In the genomic region with DNA sequence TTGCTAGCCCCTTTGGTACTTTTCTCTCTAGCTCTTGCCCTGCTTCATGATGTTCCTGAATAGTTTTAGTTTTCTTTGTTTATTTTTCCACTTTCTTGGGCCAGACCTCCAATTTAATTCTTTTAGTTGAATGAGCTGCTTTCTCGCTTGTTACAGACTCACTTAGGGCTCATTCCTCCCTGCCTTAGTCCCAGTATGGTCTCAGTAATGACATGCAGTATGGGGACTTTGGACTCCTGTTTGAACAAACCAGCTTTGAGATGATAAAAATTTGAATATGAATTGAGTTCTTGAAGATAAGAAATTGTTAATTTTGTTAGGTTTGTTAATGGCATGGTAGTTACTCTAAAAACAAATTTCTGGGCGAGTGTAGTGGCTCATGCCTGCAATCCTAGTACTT, we compare ENCODE assay signal across 19 cellular contexts.
"Had no signal": no experiment of that assay in that cellular context is flagged by ENCODE, and none has a peak within 500 bp of the region (broad histone marks: within the 10 kb centered on the region; RNA-seq: fewer than 3 reads in every experiment).

No MANE protein-coding gene starts in this region.

- H3K27ac ChIP-seq: left ventricle myocardium inferior, right lobe of liver, skin epidermis, tibial nerve had no signal

- ATAC-seq: activated T-cell treated with anti-CD3 and anti-CD28 coated beads, Interleukin-2, amount 50 U/mL, for 72 hours; right lobe of liver; stimulated activated effector memory CD8-positive, alpha-beta T cell treated with anti-CD3 and anti-CD28 coated beads, Interleukin-12 subunit alpha, Interleukin-12 subunit beta, amount 100 ng/mL, for 72 hours; stimulated activated naive CD8-positive, alpha-beta T cell treated with anti-CD3 and anti-CD28 coated beads, Interleukin-15, amount 100 ng/mL, for 72 hours had no signal

- H3K36me3 Mint-ChIP-seq: activated naive CD8-positive, alpha-beta T cell treated with anti-CD3 and anti-CD28 coated beads, Interleukin-2, amount 10 ng/mL, durations not matched to agents 7 days and 5 days; immature natural killer cell; stimulated activated effector memory CD8-positive, alpha-beta T cell treated with anti-CD3 and anti-CD28 coated beads, Interleukin-12 subunit alpha, Interleukin-12 subunit beta, amount 100 ng/mL, for 72 hours had no signal

- H3K36me3 ChIP-seq: left ventricle myocardium inferior, right lobe of liver, tibial nerve had no signal

- H3K9me3 Mint-ChIP-seq: activated CD4-positive, alpha-beta memory T cell treated with anti-CD3 and anti-CD28 coated beads for 36 hours; activated naive CD4-positive, alpha-beta T cell treated with anti-CD3 and anti-CD28 coated beads for 36 hours; activated naive CD8-positive, alpha-beta T cell treated with anti-CD3 and anti-CD28 coated beads, Interleukin-2, amount 10 ng/mL, durations not matched to agents 7 days and 5 days; activated T-cell treated with anti-CD3 and anti-CD28 coated beads, Interleukin-2, amount 50 U/mL, for 72 hours; immature natural killer cell; stimulated activated effector memory CD8-positive, alpha-beta T cell treated with anti-CD3 and anti-CD28 coated beads, Interleukin-12 subunit alpha, Interleukin-12 subunit beta, amount 100 ng/mL, for 72 hours; stimulated activated naive CD8-positive, alpha-beta T cell treated with anti-CD3 and anti-CD28 coated beads, Interleukin-15, amount 100 ng/mL, for 72 hours had no signal

- H3K4me3 Mint-ChIP-seq: activated CD4-positive, alpha-beta memory T cell treated with anti-CD3 and anti-CD28 coated beads for 36 hours; activated naive CD4-positive, alpha-beta T cell treated with anti-CD3 and anti-CD28 coated beads for 36 hours; activated naive CD8-positive, alpha-beta T cell treated with anti-CD3 and anti-CD28 coated beads, Interleukin-2, amount 10 ng/mL, durations not matched to agents 7 days and 5 days; activated T-cell treated with anti-CD3 and anti-CD28 coated beads, Interleukin-2, amount 50 U/mL, for 72 hours; immature natural killer cell; stimulated activated effector memory CD8-positive, alpha-beta T cell treated with anti-CD3 and anti-CD28 coated beads, Interleukin-12 subunit alpha, Interleukin-12 subunit beta, amount 100 ng/mL, for 72 hours; stimulated activated naive CD8-positive, alpha-beta T cell treated with anti-CD3 and anti-CD28 coated beads, Interleukin-15, amount 100 ng/mL, for 72 hours had no signal

- H3K4me3 ChIP-seq: left ventricle myocardium inferior, right lobe of liver, skin epidermis, tibial nerve had no signal

- H3K27ac Mint-ChIP-seq: activated CD4-positive, alpha-beta memory T cell treated with anti-CD3 and anti-CD28 coated beads for 36 hours; activated naive CD4-positive, alpha-beta T cell treated with anti-CD3 and anti-CD28 coated beads for 36 hours; activated naive CD8-positive, alpha-beta T cell treated with anti-CD3 and anti-CD28 coated beads, Interleukin-2, amount 10 ng/mL, durations not matched to agents 7 days and 5 days; activated T-cell treated with anti-CD3 and anti-CD28 coated beads, Interleukin-2, amount 50 U/mL, for 72 hours; immature natural killer cell; stimulated activated effector memory CD8-positive, alpha-beta T cell treated with anti-CD3 and anti-CD28 coated beads, Interleukin-12 subunit alpha, Interleukin-12 subunit beta, amount 100 ng/mL, for 72 hours; stimulated activated naive CD8-positive, alpha-beta T cell treated with anti-CD3 and anti-CD28 coated beads, Interleukin-15, amount 100 ng/mL, for 72 hours had no signal

- H3K27me3 ChIP-seq: tibial nerve had no signal

- H3K27me3 Mint-ChIP-seq: activated CD4-positive, alpha-beta memory T cell treated with anti-CD3 and anti-CD28 coated beads for 36 hours had no signal

- DNase-seq: activated CD4-positive, alpha-beta memory T cell treated with anti-CD3 and anti-CD28 coated beads for 36 hours; activated CD4-positive, alpha-beta T cell treated with anti-CD3 and anti-CD28 coated beads for 48 hours; activated effector memory CD4-positive, alpha-beta T cell treated with Interleukin-2 at 50 U/mL for 16 hours; activated naive CD4-positive, alpha-beta T cell treated with anti-CD3 and anti-CD28 coated beads for 36 hours; activated naive CD8-positive, alpha-beta T cell treated with anti-CD3 and anti-CD28 coated beads, Interleukin-2, amount 10 ng/mL, durations not matched to agents 7 days and 5 days; activated T-cell treated with anti-CD3 and anti-CD28 coated beads, Interleukin-2, amount 50 U/mL, for 72 hours; amniotic stem cell; erythroblast; foreskin fibroblast; immature natural killer cell; kidney glomerular epithelial cell; left ventricle myocardium inferior; nucleus accumbens; right lobe of liver; stimulated activated CD4-positive, alpha-beta T cell treated with anti-CD3 and anti-CD28 coated beads, Interleukin-2, amount 100 ng/mL, for 24 hours; stimulated activated naive CD8-positive, alpha-beta T cell treated with anti-CD3 and anti-CD28 coated beads, Interleukin-15, amount 100 ng/mL, for 72 hours had no signal

- H3K4me1 Mint-ChIP-seq: immature natural killer cell; stimulated activated effector memory CD8-positive, alpha-beta T cell treated with anti-CD3 and anti-CD28 coated beads, Interleukin-12 subunit alpha, Interleukin-12 subunit beta, amount 100 ng/mL, for 72 hours had no signal

- H3K9me3 ChIP-seq: left ventricle myocardium inferior, right lobe of liver, tibial nerve had no signal

- H3K4me1 ChIP-seq: right lobe of liver had no signal
